2 cellular contexts compared by ENCODE assay signal in genomic region chr6:149483849-149484635, GRCh38.
TF ChIP-seq lines count a peak whose summit lies in the region.

No MANE protein-coding gene starts in this region.

TF ChIP-seq in liver, 16 proteins besides CTCF, POLR2A, EP300 and RAD21 (continued from another document):
- no peak for TF ChIP-seq REST (IDR thresholded peaks at IDR 0.05)
- no peak for TF ChIP-seq FOXA1 (IDR thresholded peaks at IDR 0.05)
- no peak for TF ChIP-seq HNF4G (IDR thresholded peaks at IDR 0.05)
- no peak for TF ChIP-seq FOXA2 (IDR thresholded peaks at IDR 0.05)
- TF ChIP-seq MAX (IDR thresholded peaks at IDR 0.05): no peak
- TF ChIP-seq JUND (IDR thresholded peaks at IDR 0.05): no peak
- no peak for TF ChIP-seq RXRA (IDR thresholded peaks at IDR 0.05)
- TF ChIP-seq YY1 (IDR thresholded peaks at IDR 0.05): no peak
- TF ChIP-seq EGR1 (IDR thresholded peaks at IDR 0.05; ENCODE audit: low read depth in 2 of 2): no peak
- no peak for TF ChIP-seq TAF1 (conservative IDR thresholded peaks at IDR 0.05)

TF ChIP-seq in WTC11, 78 proteins besides CTCF, POLR2A, EP300 and RAD21 (continued from another document):
- no peak for TF ChIP-seq E2F4 (CRISPR knock-in tag; IDR thresholded peaks at IDR 0.05; ENCODE audit: borderline replicate concordance, low read depth)
- no peak for TF ChIP-seq SMAD3 (CRISPR knock-in tag; IDR thresholded peaks at IDR 0.05; ENCODE audit: borderline replicate concordance)
- TF ChIP-seq USF2 (CRISPR knock-in tag; IDR thresholded peaks at IDR 0.05): no peak
- no peak for TF ChIP-seq ZMAT4 (CRISPR knock-in tag; IDR thresholded peaks at IDR 0.05)
- no peak for TF ChIP-seq AFF4 (CRISPR knock-in tag; IDR thresholded peaks at IDR 0.05; ENCODE audit: borderline replicate concordance)
- no peak for TF ChIP-seq GABPB1 (CRISPR knock-in tag; IDR thresholded peaks at IDR 0.05)
- no peak for TF ChIP-seq NFYB (CRISPR knock-in tag; conservative IDR thresholded peaks at IDR 0.05; ENCODE audit: low read depth)
- TF ChIP-seq GTF2I (CRISPR knock-in tag; conservative IDR thresholded peaks at IDR 0.05): no peak
- TF ChIP-seq TCF7 (CRISPR knock-in tag; IDR thresholded peaks at IDR 0.05; ENCODE audit: low read depth): no peak
- no peak for TF ChIP-seq ZNF138 (CRISPR knock-in tag; conservative IDR thresholded peaks at IDR 0.05)
- no peak for TF ChIP-seq CREB1 (CRISPR knock-in tag; IDR thresholded peaks at IDR 0.05)
- TF ChIP-seq AR (CRISPR knock-in tag; IDR thresholded peaks at IDR 0.05): no peak
- no peak for TF ChIP-seq TEAD1 (CRISPR knock-in tag; IDR thresholded peaks at IDR 0.05)
- no peak for TF ChIP-seq RORB (CRISPR knock-in tag; IDR thresholded peaks at IDR 0.05)
- no peak for TF ChIP-seq ZNF263 (CRISPR knock-in tag; IDR thresholded peaks at IDR 0.05; ENCODE audit: low read depth)
